ENCODE assay signal across 11 cellular contexts in genomic region chr6:148251286-148251685, GRCh38.
DNase-seq lines count a peak whose midpoint lies in the region; ATAC-seq and TF ChIP-seq lines count a peak whose summit lies in the region.
"Had no signal": no experiment of that assay in that cellular context is flagged by ENCODE, and none has a peak within 500 bp of the region (broad histone marks: within the 10 kb centered on the region; RNA-seq: fewer than 3 reads in every experiment).

No MANE protein-coding gene starts in this region.

- no peaks in the 10 kb centered on the region for H3K9me3 Mint-ChIP-seq in endothelial cell (ENCODE audit: unreplicated experiment)
- H3K9me3 Mint-ChIP-seq: activated B cell treated with CpG ODN at 0.5 μM for 24 hours had no signal

- H3K27me3 Mint-ChIP-seq in endothelial cell (ENCODE audit: unreplicated experiment): no peaks in the 10 kb centered on the region

- DNase-seq in NCI-H748 (lab: John Stamatoyannopoulos, UW; ENCODE audit: unreplicated experiment) (peak; percentile 37), NCI-H748 treated with DMSO at 0.1 percent for 48 hours (lab: John Stamatoyannopoulos, UW) (no peak), NCI-H524 treated with DMSO at 0.1 percent for 48 hours (lab: John Stamatoyannopoulos, UW) (peak; percentile 80), epithelial cell of proximal tubule (ENCODE audit: low read depth) (no peak), endothelial cell (ENCODE audit: low spot score) (no peak)
- DNase-seq: activated B cell treated with CpG ODN at 0.5 μM for 24 hours had no signal

- H3K4me3 Mint-ChIP-seq in endothelial cell (ENCODE audit: unreplicated experiment): no peak overlapping the region
- H3K4me3 Mint-ChIP-seq: activated B cell treated with CpG ODN at 0.5 μM for 24 hours had no signal

- H3K4me3 ChIP-seq in epithelial cell of proximal tubule (ENCODE audit: low read depth, low read length) (no peak overlapping the region), parathyroid adenoma (ENCODE audit: low read depth, low read length) (no peak overlapping the region)
- H3K4me3 ChIP-seq: BLaER1 treated with 17β-estradiol and CSF1 and Interleukin-3, amounts not matched to agents 10 nM and 100 nM had no signal

- H3K27ac Mint-ChIP-seq in endothelial cell (ENCODE audit: unreplicated experiment): no peak overlapping the region
- H3K27ac Mint-ChIP-seq: activated B cell treated with CpG ODN at 0.5 μM for 24 hours had no signal

- no peaks in the 10 kb centered on the region for H3K27me3 ChIP-seq in parathyroid adenoma (ENCODE audit: control insufficient read depth, insufficient read depth, low read length)
- H3K27me3 ChIP-seq: neutrophil had no signal

- H3K9ac ChIP-seq in parathyroid adenoma: no peak overlapping the region
- H3K9ac ChIP-seq: BLaER1 treated with 17β-estradiol and CSF1 and Interleukin-3, amounts not matched to agents 10 nM and 100 nM had no signal

- no peak overlapping the region for H3K4me2 ChIP-seq in parathyroid adenoma (ENCODE audit: low read length)

- no peaks in the 10 kb centered on the region for H3K79me2 ChIP-seq in parathyroid adenoma

- no peak overlapping the region for H3K27ac ChIP-seq in parathyroid adenoma
- H3K27ac ChIP-seq: BLaER1 treated with 17β-estradiol and CSF1 and Interleukin-3, amounts not matched to agents 10 nM and 100 nM; neutrophil had no signal

- H3K4me1 Mint-ChIP-seq in endothelial cell (ENCODE audit: unreplicated experiment): peaks cover 4% of the 10 kb centered on the region
- H3K4me1 Mint-ChIP-seq: activated B cell treated with CpG ODN at 0.5 μM for 24 hours had no signal

- H3K36me3 Mint-ChIP-seq in endothelial cell (ENCODE audit: low read depth, unreplicated experiment): no peaks in the 10 kb centered on the region

- no peaks in the 10 kb centered on the region for H3K36me3 ChIP-seq in parathyroid adenoma (ENCODE audit: control insufficient read depth, insufficient read depth, low read length)
- H3K36me3 ChIP-seq: BLaER1 treated with 17β-estradiol and CSF1 and Interleukin-3, amounts not matched to agents 10 nM and 100 nM; neutrophil had no signal

- ATAC-seq in HG02642 (IDR thresholded peaks at IDR 0.05; ENCODE audit: poor library complexity, unreplicated experiment) (no peak), HG03571 (IDR thresholded peaks at IDR 0.05; ENCODE audit: unreplicated experiment) (no peak)

- TF ChIP-seq CTCF in epithelial cell of proximal tubule (conservative IDR thresholded peaks at IDR 0.05; ENCODE audit: low read depth, low read length) (peak; percentile 67), parathyroid adenoma (IDR thresholded peaks at IDR 0.05) (peak; percentile 44), endothelial cell (IDR thresholded peaks at IDR 0.05; ENCODE audit: unreplicated experiment) (no peak)

- no peak overlapping the region for H2AFZ ChIP-seq in parathyroid adenoma

- no peaks in the 10 kb centered on the region for H3K9me3 ChIP-seq in parathyroid adenoma (ENCODE audit: control insufficient read depth, low read length)
- H3K9me3 ChIP-seq: BLaER1 treated with 17β-estradiol and CSF1 and Interleukin-3, amounts not matched to agents 10 nM and 100 nM; neutrophil had no signal

- H3K4me1 ChIP-seq in parathyroid adenoma: peaks cover 5% of the 10 kb centered on the region

Comparison
In these comparisons a context has a peak if more than half of its experiments do, and no peak if none do; other contexts are left out.
1. DNase-seq: peak in NCI-H748 (single experiment) and NCI-H524 treated with DMSO at 0.1 percent for 48 hours (single experiment); none in NCI-H748 treated with DMSO at 0.1 percent for 48 hours (single experiment), epithelial cell of proximal tubule (single experiment) and endothelial cell (single experiment).